In genomic region chr14:23321572-23322547, GRCh38 we compare ENCODE assay signal across 8 cellular contexts. TPM values are rescaled to one million over a fixed set of nuclear protein-coding genes. Genes with fewer than 3 reads are reported as not detected.
DNase-seq lines count a peak whose midpoint lies in the region; ATAC-seq and TF ChIP-seq lines count a peak whose summit lies in the region.

No MANE protein-coding gene starts in this region.

- peak overlapping the region; percentile 95 for H3K4me3 Mint-ChIP-seq in activated T-cell treated with anti-CD3 and anti-CD28 coated beads, Interleukin-2, amount 50 U/mL, for 4 hours
- H3K4me3 Mint-ChIP-seq in neural crest cell, result peak overlapping the region; percentile 100

- peak; percentile 65 for DNase-seq in NCI-H82 treated with DMSO at 0.1 percent for 48 hours (lab: John Stamatoyannopoulos, UW; ENCODE audit: unreplicated experiment)
- DNase-seq in activated T-cell treated with anti-CD3 and anti-CD28 coated beads, Interleukin-2, amount 50 U/mL, for 4 hours, result peak; percentile 42
- peak; percentile 46 for DNase-seq in fibroblast of pulmonary artery (ENCODE audit: low read depth)
- DNase-seq in neural crest cell (ENCODE audit: low read depth, low spot score), result peak; percentile 44
- DNase-seq in upper lobe of left lung, result peak in 1 of 2 donors; percentile 36
- no peak for DNase-seq in GM19240 (ENCODE audit: insufficient read length, low spot score)

- peaks cover 14 to 23% (median 21%) of the 10 kb centered on the region in 4 donors for H3K4me1 ChIP-seq in upper lobe of left lung

- H3K27me3 ChIP-seq in upper lobe of left lung, result no peaks in the 10 kb centered on the region

- H3K27ac ChIP-seq in upper lobe of left lung, result peak overlapping the region; percentile 95 to 99 (median 99)

- 1% methylated on average over 16 to 49 of the region's 64 CpGs for WGBS in upper lobe of left lung, 2 donors

- peak in 1 of 4 donors; percentile 3 for TF ChIP-seq EP300 in upper lobe of left lung (IDR thresholded peaks at IDR 0.05)

- H3K4me3 ChIP-seq in fibroblast of pulmonary artery (replicated peaks; ENCODE audit: low read depth, low read length) (peak overlapping the region; percentile 89), upper lobe of left lung (peak overlapping the region; percentile 87 to 97 (median 92))

- H3K36me3 ChIP-seq in upper lobe of left lung, result peaks cover 0 to 43% (median 30%) of the 10 kb centered on the region in 4 donors

- H3K9me3 Mint-ChIP-seq in activated T-cell treated with anti-CD3 and anti-CD28 coated beads, Interleukin-2, amount 50 U/mL, for 4 hours, result no peaks in the 10 kb centered on the region
- H3K9me3 Mint-ChIP-seq in neural crest cell, result peaks cover 4% of the 10 kb centered on the region

- peaks cover 2% of the 10 kb centered on the region for H3K27me3 Mint-ChIP-seq in activated T-cell treated with anti-CD3 and anti-CD28 coated beads, Interleukin-2, amount 50 U/mL, for 4 hours (ENCODE audit: low read depth)
- peaks cover 5% of the 10 kb centered on the region for H3K27me3 Mint-ChIP-seq in neural crest cell (ENCODE audit: low read depth)

- H3K4me1 Mint-ChIP-seq in activated T-cell treated with anti-CD3 and anti-CD28 coated beads, Interleukin-2, amount 50 U/mL, for 4 hours (ENCODE audit: low read depth), result peaks cover 29% of the 10 kb centered on the region
- H3K4me1 Mint-ChIP-seq in neural crest cell, result peaks cover 32% of the 10 kb centered on the region

- TF ChIP-seq CTCF in fibroblast of pulmonary artery (IDR thresholded peaks at IDR 0.05; ENCODE audit: low read length, missing control alignments) (no peak), neural crest cell (conservative IDR thresholded peaks at IDR 0.05) (no peak), upper lobe of left lung (IDR thresholded peaks at IDR 0.05) (no peak)

- H3K36me3 Mint-ChIP-seq in activated T-cell treated with anti-CD3 and anti-CD28 coated beads, Interleukin-2, amount 50 U/mL, for 4 hours (ENCODE audit: insufficient read depth), result peaks cover 27% of the 10 kb centered on the region
- H3K36me3 Mint-ChIP-seq in neural crest cell (ENCODE audit: low read depth), result peaks cover 29% of the 10 kb centered on the region

- TF ChIP-seq POLR2A in upper lobe of left lung (IDR thresholded peaks at IDR 0.05), result no peak

- peak; percentile 8 for ATAC-seq in GM18502 (IDR thresholded peaks at IDR 0.05; ENCODE audit: poor library complexity, unreplicated experiment)
- peak; percentile 10 for ATAC-seq in HG02798 (IDR thresholded peaks at IDR 0.05; ENCODE audit: poor library complexity, unreplicated experiment)
- peak; percentile 18 to 19 for ATAC-seq in activated T-cell treated with anti-CD3 and anti-CD28 coated beads, Interleukin-2, amount 50 U/mL, for 4 hours
- peak in 1 of 2 donors; percentile 59 for ATAC-seq in upper lobe of left lung (ENCODE audit: low FRiP score in 2 of 2)

- H3K9me3 ChIP-seq in upper lobe of left lung, result no peaks in the 10 kb centered on the region

- peak overlapping the region; percentile 99 for H3K27ac Mint-ChIP-seq in neural crest cell (ENCODE audit: unreplicated experiment)

RNA-seq across cellular contexts. Expression of gene PABPN1, which starts 0.6 kb away (rescaled TPM):
- 100 to 1,000 TPM; 319 to 339 (median 333) TPM for total RNA-seq in activated T-cell treated with anti-CD3 and anti-CD28 coated beads, Interleukin-2, amount 50 U/mL, for 4 hours
- total RNA-seq in neural crest cell (375 and 379 TPM in 2 replicates), upper lobe of left lung (100 to 1,000 TPM in 3 of 6 donors, 10 to 100 TPM in 3; 47.6 to 325 (median 85.7) TPM)

RNA-seq across cellular contexts. Expression of gene BCL2L2, which starts 15.2 kb away (rescaled TPM):
- under 1 TPM; 0.10 to 0.73 (median 0.40) TPM for total RNA-seq in activated T-cell treated with anti-CD3 and anti-CD28 coated beads, Interleukin-2, amount 50 U/mL, for 4 hours
- total RNA-seq in neural crest cell (21.9 and 24.8 TPM in 2 replicates), upper lobe of left lung (10 to 100 TPM; 38.8 to 53.8 (median 47.3) TPM)

RNA-seq across cellular contexts. Expression of gene PPP1R3E, which starts 19.2 kb away (rescaled TPM):
- total RNA-seq in activated T-cell treated with anti-CD3 and anti-CD28 coated beads, Interleukin-2, amount 50 U/mL, for 4 hours, result 1 to 10 TPM; 7.3 to 7.9 (median 7.8) TPM
- total RNA-seq in neural crest cell (13.6 and 15.0 TPM in 2 replicates), upper lobe of left lung (10 to 100 TPM in 4 of 6 donors, 1 to 10 TPM in 2; 6.7 to 95.3 (median 12.8) TPM)

RNA-seq across cellular contexts. Expression of gene SLC22A17, which starts 30.8 kb away (rescaled TPM):
- total RNA-seq in activated T-cell treated with anti-CD3 and anti-CD28 coated beads, Interleukin-2, amount 50 U/mL, for 4 hours, result 1 to 10 TPM; 2.0 to 2.4 (median 2.3) TPM
- total RNA-seq in neural crest cell (39.4 and 42.4 TPM in 2 replicates), upper lobe of left lung (10 to 100 TPM in 4 of 6 donors, 1 to 10 TPM in 2; 5.8 to 16.8 (median 12.4) TPM)

RNA-seq across cellular contexts. Expression of gene HOMEZ, which starts 35.9 kb away (rescaled TPM):
- total RNA-seq in activated T-cell treated with anti-CD3 and anti-CD28 coated beads, Interleukin-2, amount 50 U/mL, for 4 hours, result 1 to 10 TPM; 5.8 to 8.4 (median 8.1) TPM
- total RNA-seq in neural crest cell (14.8 and 17.2 TPM in 2 replicates), upper lobe of left lung (10 to 100 TPM in 4 of 6 donors, 1 to 10 TPM in 2; 3.9 to 13.7 (median 11.2) TPM)

Comparison
In these comparisons a context has a peak if more than half of its experiments do, and no peak if none do; other contexts are left out.
1. RNA of gene BCL2L2, which starts 15.2 kb away (total RNA-seq): 38.8 to 53.8 TPM in upper lobe of left lung and 21.9 to 24.8 TPM in neural crest cell; 0.10 to 0.73 TPM in activated T-cell treated with anti-CD3 and anti-CD28 coated beads, Interleukin-2, amount 50 U/mL, for 4 hours; every median in the first group is over 10 times any median in the second.